ENCODE assay signal across 19 cellular contexts in genomic region chr10:5766189-5766588, GRCh38. TPM values are rescaled to one million over a fixed set of nuclear protein-coding genes. Genes with fewer than 3 reads are reported as not detected.
DNase-seq lines count a peak whose midpoint lies in the region; ATAC-seq and TF ChIP-seq lines count a peak whose summit lies in the region.
"Had no signal": no experiment of that assay in that cellular context is flagged by ENCODE, and none has a peak within 500 bp of the region (broad histone marks: within the 10 kb centered on the region; RNA-seq: fewer than 3 reads in every experiment).

No MANE protein-coding gene starts in this region.

- POLR2A ChIA-PET in activated B cell treated with CpG ODN at 0.5 μM for 24 hours (lab: Charles Lee): no interaction called here

- peaks cover 25% of the 10 kb centered on the region for H3K36me3 Mint-ChIP-seq in activated naive CD4-positive, alpha-beta T cell treated with anti-CD3 and anti-CD28 coated beads, Interleukin-2, amount 50 U/mL, for 24 hours
- peaks cover 61% of the 10 kb centered on the region for H3K36me3 Mint-ChIP-seq in activated naive CD4-positive, alpha-beta T cell treated with anti-CD3 and anti-CD28 coated beads, Interleukin-2, amount 10 ng/mL, durations not matched to agents 7 days and 5 days
- H3K36me3 Mint-ChIP-seq in activated B cell treated with CpG ODN at 0.5 μM for 24 hours (ENCODE audit: low read depth) (peaks cover 79% of the 10 kb centered on the region), glutamatergic neuron (ENCODE audit: unreplicated experiment) (no peaks in the 10 kb centered on the region), progenitor cell of endocrine pancreas (ENCODE audit: insufficient read depth) (peaks cover 45% of the 10 kb centered on the region)
- H3K36me3 Mint-ChIP-seq in T-helper 2 cell treated with Interferon-gamma antibody and Interleukin-4, amounts not matched to agents 5 μg/mL and 100 μg/mL, for 36 hours (ENCODE audit: low read depth): peaks cover 63% of the 10 kb centered on the region

- no peak for ATAC-seq in activated B cell treated with CpG ODN at 0.5 μM for 24 hours (ENCODE audit: low read depth)

- TF ChIP-seq CTCF in activated B cell treated with CpG ODN at 0.5 μM for 24 hours (IDR thresholded peaks at IDR 0.05): no peak
- no peak for TF ChIP-seq CTCF in glutamatergic neuron (IDR thresholded peaks at IDR 0.05; ENCODE audit: partially characterized antibody, unreplicated experiment)
- no peak for TF ChIP-seq CTCF in progenitor cell of endocrine pancreas (IDR thresholded peaks at IDR 0.05; ENCODE audit: unreplicated experiment)

- DNase-seq in activated naive CD4-positive, alpha-beta T cell treated with anti-CD3 and anti-CD28 coated beads, Interleukin-2, amount 10 ng/mL, durations not matched to agents 7 days and 5 days: no peak
- DNase-seq in activated B cell treated with CpG ODN at 0.5 μM for 24 hours: no peak
- no peak for DNase-seq in glutamatergic neuron
- DNase-seq in progenitor cell of endocrine pancreas (ENCODE audit: low spot score, unreplicated experiment): no peak
- no peak for DNase-seq in T1000 (lab: John Stamatoyannopoulos, UW)
- DNase-seq in T-helper 2 cell treated with Interferon-gamma antibody and Interleukin-4, amounts not matched to agents 5 μg/mL and 100 μg/mL, for 36 hours (ENCODE audit: low spot score): no peak
- no peak for DNase-seq in NCI-H2196 treated with DMSO at 0.1 percent for 48 hours (lab: John Stamatoyannopoulos, UW; ENCODE audit: unreplicated experiment)
- DNase-seq: ACHN; activated CD4-positive, alpha-beta T cell treated with anti-CD3 and anti-CD28 coated beads, Interleukin-2, amount 50 U/mL, for 1 hour; activated CD8-positive, alpha-beta memory T cell treated with anti-CD3 and anti-CD28 coated beads, Interleukin-2, amount 50 U/mL, for 48 hours; central memory CD4-positive, alpha-beta T cell; mesenchymal stem cell; MG63; NCI-H2081; NCI-H774; RPMI8226; stimulated activated naive CD4-positive, alpha-beta T cell treated with Interleukin-2 at 50 U/mL for 16 hours had no signal

- H3K27me3 Mint-ChIP-seq in activated naive CD4-positive, alpha-beta T cell treated with anti-CD3 and anti-CD28 coated beads, Interleukin-2, amount 50 U/mL, for 24 hours: no peaks in the 10 kb centered on the region
- no peaks in the 10 kb centered on the region for H3K27me3 Mint-ChIP-seq in activated naive CD4-positive, alpha-beta T cell treated with anti-CD3 and anti-CD28 coated beads, Interleukin-2, amount 10 ng/mL, durations not matched to agents 7 days and 5 days
- H3K27me3 Mint-ChIP-seq in activated B cell treated with CpG ODN at 0.5 μM for 24 hours (no peaks in the 10 kb centered on the region), glutamatergic neuron (ENCODE audit: unreplicated experiment) (peaks cover 3% of the 10 kb centered on the region), progenitor cell of endocrine pancreas (no peaks in the 10 kb centered on the region)
- no peaks in the 10 kb centered on the region for H3K27me3 Mint-ChIP-seq in T-helper 2 cell treated with Interferon-gamma antibody and Interleukin-4, amounts not matched to agents 5 μg/mL and 100 μg/mL, for 36 hours (ENCODE audit: low read depth)

- no peaks in the 10 kb centered on the region for H3K9me3 Mint-ChIP-seq in activated naive CD4-positive, alpha-beta T cell treated with anti-CD3 and anti-CD28 coated beads, Interleukin-2, amount 50 U/mL, for 24 hours
- H3K9me3 Mint-ChIP-seq in activated naive CD4-positive, alpha-beta T cell treated with anti-CD3 and anti-CD28 coated beads, Interleukin-2, amount 10 ng/mL, durations not matched to agents 7 days and 5 days: no peaks in the 10 kb centered on the region
- H3K9me3 Mint-ChIP-seq in activated B cell treated with CpG ODN at 0.5 μM for 24 hours (no peaks in the 10 kb centered on the region), glutamatergic neuron (ENCODE audit: unreplicated experiment) (peaks cover 2% of the 10 kb centered on the region), progenitor cell of endocrine pancreas (ENCODE audit: low read depth) (no peaks in the 10 kb centered on the region)
- H3K9me3 Mint-ChIP-seq in T-helper 2 cell treated with Interferon-gamma antibody and Interleukin-4, amounts not matched to agents 5 μg/mL and 100 μg/mL, for 36 hours: no peaks in the 10 kb centered on the region
- H3K9me3 Mint-ChIP-seq: T-helper 1 cell treated with Interleukin-12 subunit alpha and Interleukin-12 subunit beta and Interleukin-4 antibody, amounts not matched to agents 30 μg/mL and 1 μg/mL, for 36 hours had no signal

- H3K4me1 Mint-ChIP-seq in activated naive CD4-positive, alpha-beta T cell treated with anti-CD3 and anti-CD28 coated beads, Interleukin-2, amount 50 U/mL, for 24 hours: peaks cover 12% of the 10 kb centered on the region
- no peaks in the 10 kb centered on the region for H3K4me1 Mint-ChIP-seq in activated naive CD4-positive, alpha-beta T cell treated with anti-CD3 and anti-CD28 coated beads, Interleukin-2, amount 10 ng/mL, durations not matched to agents 7 days and 5 days
- H3K4me1 Mint-ChIP-seq in activated B cell treated with CpG ODN at 0.5 μM for 24 hours (no peaks in the 10 kb centered on the region), glutamatergic neuron (ENCODE audit: low read depth, unreplicated experiment) (no peaks in the 10 kb centered on the region), progenitor cell of endocrine pancreas (ENCODE audit: low read depth) (peaks cover 23% of the 10 kb centered on the region)
- peaks cover 15% of the 10 kb centered on the region for H3K4me1 Mint-ChIP-seq in T-helper 2 cell treated with Interferon-gamma antibody and Interleukin-4, amounts not matched to agents 5 μg/mL and 100 μg/mL, for 36 hours (ENCODE audit: low read depth)

- peak overlapping the region; percentile 18 for H3K27ac Mint-ChIP-seq in activated naive CD4-positive, alpha-beta T cell treated with anti-CD3 and anti-CD28 coated beads, Interleukin-2, amount 50 U/mL, for 24 hours
- no peak overlapping the region for H3K27ac Mint-ChIP-seq in activated naive CD4-positive, alpha-beta T cell treated with anti-CD3 and anti-CD28 coated beads, Interleukin-2, amount 10 ng/mL, durations not matched to agents 7 days and 5 days
- peak overlapping the region; percentile 2 for H3K27ac Mint-ChIP-seq in activated B cell treated with CpG ODN at 0.5 μM for 24 hours
- peak overlapping the region; percentile 1 for H3K27ac Mint-ChIP-seq in glutamatergic neuron (ENCODE audit: unreplicated experiment)
- peak overlapping the region; percentile 47 for H3K27ac Mint-ChIP-seq in progenitor cell of endocrine pancreas
- no peak overlapping the region for H3K27ac Mint-ChIP-seq in T-helper 2 cell treated with Interferon-gamma antibody and Interleukin-4, amounts not matched to agents 5 μg/mL and 100 μg/mL, for 36 hours
- H3K27ac Mint-ChIP-seq: T-helper 1 cell treated with Interleukin-12 subunit alpha and Interleukin-12 subunit beta and Interleukin-4 antibody, amounts not matched to agents 30 μg/mL and 1 μg/mL, for 36 hours had no signal

- intact Hi-C loops in activated B cell treated with CpG ODN at 0.5 μM for 24 hours (cut with micrococcal nuclease): loop anchor here (5.0 kb wide), 1 partner anchor 36 kb away; no protein-coding TSS in a partner anchor

- H3K4me3 Mint-ChIP-seq in activated naive CD4-positive, alpha-beta T cell treated with anti-CD3 and anti-CD28 coated beads, Interleukin-2, amount 50 U/mL, for 24 hours: no peak overlapping the region
- H3K4me3 Mint-ChIP-seq in activated naive CD4-positive, alpha-beta T cell treated with anti-CD3 and anti-CD28 coated beads, Interleukin-2, amount 10 ng/mL, durations not matched to agents 7 days and 5 days: no peak overlapping the region
- H3K4me3 Mint-ChIP-seq in activated B cell treated with CpG ODN at 0.5 μM for 24 hours (no peak overlapping the region), glutamatergic neuron (ENCODE audit: unreplicated experiment) (no peak overlapping the region), progenitor cell of endocrine pancreas (ENCODE audit: low read depth) (no peak overlapping the region)
- no peak overlapping the region for H3K4me3 Mint-ChIP-seq in T-helper 2 cell treated with Interferon-gamma antibody and Interleukin-4, amounts not matched to agents 5 μg/mL and 100 μg/mL, for 36 hours
- H3K4me3 Mint-ChIP-seq: T-helper 1 cell treated with Interleukin-12 subunit alpha and Interleukin-12 subunit beta and Interleukin-4 antibody, amounts not matched to agents 30 μg/mL and 1 μg/mL, for 36 hours had no signal

- CTCF ChIA-PET in activated naive CD4-positive, alpha-beta T cell treated with anti-CD3 and anti-CD28 coated beads, Interleukin-2, amount 10 ng/mL, durations not matched to agents 7 days and 5 days (lab: Charles Lee): no interaction called here
- CTCF ChIA-PET in activated B cell treated with CpG ODN at 0.5 μM for 24 hours (lab: Charles Lee): no interaction called here

RNA-seq across cellular contexts. Expression of gene GDI2, which starts 47.0 kb away (rescaled TPM):
- total RNA-seq in activated B cell treated with CpG ODN at 0.5 μM for 24 hours: 289 and 301 TPM in 2 replicates
- 294 TPM for total RNA-seq in glutamatergic neuron (ENCODE audit: unreplicated experiment)
- total RNA-seq in progenitor cell of endocrine pancreas: 284 and 287 TPM in 2 replicates

Comparison
In these comparisons a context has a peak if more than half of its experiments do, and no peak if none do; other contexts are left out.
1. H3K27ac Mint-ChIP-seq: peak in activated naive CD4-positive, alpha-beta T cell treated with anti-CD3 and anti-CD28 coated beads, Interleukin-2, amount 50 U/mL, for 24 hours (single experiment), activated B cell treated with CpG ODN at 0.5 μM for 24 hours (single experiment), glutamatergic neuron (single experiment) and progenitor cell of endocrine pancreas (single experiment); none in activated naive CD4-positive, alpha-beta T cell treated with anti-CD3 and anti-CD28 coated beads, Interleukin-2, amount 10 ng/mL, durations not matched to agents 7 days and 5 days (single experiment) and T-helper 2 cell treated with Interferon-gamma antibody and Interleukin-4, amounts not matched to agents 5 μg/mL and 100 μg/mL, for 36 hours (single experiment).